In the genomic region with DNA sequence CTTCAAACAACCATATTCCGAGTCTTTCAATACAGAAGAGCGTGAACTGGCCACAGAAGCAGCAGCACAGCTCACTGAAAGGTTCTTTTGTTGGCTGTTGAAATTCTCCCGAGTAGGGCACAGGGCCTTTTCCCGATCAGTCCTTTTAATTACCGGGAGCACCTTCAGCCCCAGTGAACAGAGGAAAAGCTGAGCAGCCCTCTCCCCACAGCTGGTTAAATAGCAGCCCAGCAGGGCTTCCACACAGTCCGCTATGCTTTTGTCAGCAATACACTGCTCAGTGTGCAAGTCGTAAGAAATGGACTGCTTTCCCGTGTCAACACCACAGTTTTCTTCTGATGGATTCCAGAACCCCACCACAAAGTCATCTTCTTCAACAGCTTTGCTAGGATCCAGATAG, we compare ENCODE assay signal across 25 cellular contexts.
A peak's percentile ranks its signal among the peaks of the same experiment; 100 is the strongest.
DNase-seq lines count a peak whose midpoint lies in the region; ATAC-seq and TF ChIP-seq lines count a peak whose summit lies in the region.
"Had no signal": no experiment of that assay in that cellular context is flagged by ENCODE, and none has a peak within 500 bp of the region (broad histone marks: within the 10 kb centered on the region; RNA-seq: fewer than 3 reads in every experiment).

No MANE protein-coding gene starts in this region.

- intact Hi-C loops in A673 (cut with micrococcal nuclease; ENCODE audit: unreplicated experiment) (loop anchor here (10.0 kb wide), 2 partner anchors 269 to 329 kb away; no protein-coding TSS in a partner anchor), sigmoid colon (cut with DNase I) (loop anchor here (5.0 to 10.0 kb wide), 5 partner anchors 49 to 339 kb away; no protein-coding TSS in a partner anchor)

- TF ChIP-seq CTCF in A673 (conservative IDR thresholded peaks at IDR 0.05; ENCODE audit: low read depth, low read length) (no peak), neural crest cell (conservative IDR thresholded peaks at IDR 0.05) (no peak), sigmoid colon (IDR thresholded peaks at IDR 0.05) (no peak)

- BruUV-seq in A673 (replicated peaks; lab: Mats Ljungman, UMichigan) = no TSS peak

- H3K9me3 ChIP-seq in A673 (ENCODE audit: low read depth, low read length, poor library complexity, severe bottlenecking) = no peaks in the 10 kb centered on the region
- H3K9me3 ChIP-seq in HUES48 (ENCODE audit: control insufficient read depth, insufficient read depth, low read length) = no peaks in the 10 kb centered on the region
- no peaks in the 10 kb centered on the region for H3K9me3 ChIP-seq in ectodermal cell (ENCODE audit: control insufficient read depth, low read length)
- no peaks in the 10 kb centered on the region for H3K9me3 ChIP-seq in sigmoid colon
- H3K9me3 ChIP-seq: left lung, Peyer's patch had no signal

- peak overlapping the region; percentile 60 for H3K27ac Mint-ChIP-seq in neural crest cell (ENCODE audit: unreplicated experiment)
- H3K27ac Mint-ChIP-seq: activated CD4-positive, alpha-beta T cell treated with anti-CD3 and anti-CD28 coated beads, Interleukin-2, amount 10 ng/mL, durations not matched to agents 7 days and 5 days; activated T-helper 1 cell treated with anti-CD3 and anti-CD28 coated beads, Interleukin-12 subunit alpha, Interleukin-12 subunit beta, Interleukin-2, Interleukin-4 antibody, amounts not matched to agents 30 ng/mL and 10 ng/mL and 1 ng/mL, durations not matched to agents 14 hours and 24 hours and 36 hours; T-helper 2 cell treated with Interferon-gamma antibody and Interleukin-4, amounts not matched to agents 5 μg/mL and 100 μg/mL, for 36 hours had no signal

- POLR2A ChIA-PET in A673 (lab: Charles Lee; ENCODE audit: low non-redundant PET) = no interaction called here

- no peaks in the 10 kb centered on the region for H3K9me3 Mint-ChIP-seq in neural crest cell
- H3K9me3 Mint-ChIP-seq: activated CD4-positive, alpha-beta T cell treated with anti-CD3 and anti-CD28 coated beads, Interleukin-2, amount 10 ng/mL, durations not matched to agents 7 days and 5 days; activated T-helper 1 cell treated with anti-CD3 and anti-CD28 coated beads, Interleukin-12 subunit alpha, Interleukin-12 subunit beta, Interleukin-2, Interleukin-4 antibody, amounts not matched to agents 30 ng/mL and 10 ng/mL and 1 ng/mL, durations not matched to agents 14 hours and 24 hours and 36 hours; immature natural killer cell; T-helper 2 cell treated with Interferon-gamma antibody and Interleukin-4, amounts not matched to agents 5 μg/mL and 100 μg/mL, for 36 hours had no signal

- H3K4me1 ChIP-seq in A673 (ENCODE audit: insufficient read depth, low read length, poor library complexity, severe bottlenecking) (peaks cover 66% of the 10 kb centered on the region), HUES48 (ENCODE audit: control insufficient read depth, insufficient read depth, low read length) (peaks cover 11% of the 10 kb centered on the region), ectodermal cell (ENCODE audit: control insufficient read depth, insufficient read depth, low read length) (peaks cover 21% of the 10 kb centered on the region), sigmoid colon (peaks cover 0 to 56% (median 36%) of the 10 kb centered on the region in 4 donors)
- H3K4me1 ChIP-seq: foreskin keratinocyte had no signal

- H3K4me1 Mint-ChIP-seq in neural crest cell = peaks cover 41% of the 10 kb centered on the region

- DNase-seq in A673 (ENCODE audit: low spot score) = peak; percentile 48
- DNase-seq in neural crest cell (ENCODE audit: low read depth, low spot score) = peak; percentile 11
- DNase-seq in activated CD8-positive, alpha-beta memory T cell treated with anti-CD3 and anti-CD28 coated beads, Interleukin-2, amount 50 U/mL, for 48 hours = no peak
- DNase-seq in sigmoid colon = no peak
- DNase-seq: activated CD4-positive, alpha-beta T cell treated with anti-CD3 and anti-CD28 coated beads, Interleukin-2, amount 10 ng/mL, durations not matched to agents 7 days and 5 days; activated naive CD4-positive, alpha-beta T cell treated with anti-CD3 and anti-CD28 coated beads, Interleukin-2, amount 50 U/mL, for 16 hours; C1 segment of cervical spinal cord; central memory CD4-positive, alpha-beta T cell; effector CD8-positive, alpha-beta T cell; foreskin keratinocyte; immature natural killer cell; left lung; NCI-H1694 treated with DMSO at 0.1 percent for 48 hours; NCI-H526 treated with DMSO at 0.1 percent for 48 hours; Peyer's patch; small intestine; stimulated activated CD4-positive, alpha-beta T cell treated with anti-CD3 and anti-CD28 coated beads, Interleukin-2, amount 100 ng/mL, for 24 hours had no signal

- no peaks in the 10 kb centered on the region for H3K27me3 Mint-ChIP-seq in neural crest cell (ENCODE audit: low read depth)
- H3K27me3 Mint-ChIP-seq: activated CD4-positive, alpha-beta T cell treated with anti-CD3 and anti-CD28 coated beads, Interleukin-2, amount 10 ng/mL, durations not matched to agents 7 days and 5 days had no signal

- H3K4me3 ChIP-seq in A673 (ENCODE audit: low read depth, low read length, poor library complexity, severe bottlenecking) (no peak overlapping the region), HUES48 (ENCODE audit: low read depth, low read length) (no peak overlapping the region), ectodermal cell (ENCODE audit: insufficient read depth, low read depth, low read length) (no peak overlapping the region), sigmoid colon (no peak overlapping the region)
- H3K4me3 ChIP-seq: hepatocyte, left lung, Peyer's patch had no signal

- peak overlapping the region; percentile 76 for H3K27ac ChIP-seq in A673 (ENCODE audit: low read depth, low read length, poor library complexity, severe bottlenecking)
- H3K27ac ChIP-seq in HUES48 (ENCODE audit: low read depth, low read length) = peak overlapping the region; percentile 11
- H3K27ac ChIP-seq in ectodermal cell (ENCODE audit: insufficient read depth, low read depth, low read length, poor library complexity, severe bottlenecking) = peak overlapping the region; percentile 78
- H3K27ac ChIP-seq in sigmoid colon = peak overlapping the region in 2 of 4 donors; percentile 9 to 35
- H3K27ac ChIP-seq: foreskin keratinocyte, hepatocyte, KMS-11, left lung, Peyer's patch, VCaP had no signal

- H3K36me3 ChIP-seq in A673 (ENCODE audit: insufficient read depth, low read length, poor library complexity, severe bottlenecking) = peaks cover 29% of the 10 kb centered on the region
- peaks cover 55% of the 10 kb centered on the region for H3K36me3 ChIP-seq in HUES48 (ENCODE audit: control insufficient read depth, insufficient read depth, low read length)
- peaks cover 9% of the 10 kb centered on the region for H3K36me3 ChIP-seq in ectodermal cell (ENCODE audit: control insufficient read depth, insufficient read depth, low read length)
- peaks cover 8 to 51% (median 11%) of the 10 kb centered on the region in 4 donors for H3K36me3 ChIP-seq in sigmoid colon

- no peak for TF ChIP-seq POLR2A in sigmoid colon (IDR thresholded peaks at IDR 0.05)

- ATAC-seq in HG03039 (IDR thresholded peaks at IDR 0.05; ENCODE audit: unreplicated experiment) = no peak
- ATAC-seq: foreskin keratinocyte, left lung had no signal

- WGBS in ectodermal cell, 2 experiments = 26 to 28% methylated on average over 8 of the region's 8 CpGs
- 87 to 91% methylated on average over 8 of the region's 8 CpGs for WGBS in sigmoid colon, 2 donors

- CTCF ChIA-PET in A673 (lab: Charles Lee) = no interaction called here

- H3K36me3 Mint-ChIP-seq in neural crest cell (ENCODE audit: low read depth) = peaks cover 7% of the 10 kb centered on the region

- H3K4me3 Mint-ChIP-seq in neural crest cell = peak overlapping the region; percentile 47
- H3K4me3 Mint-ChIP-seq: activated CD4-positive, alpha-beta T cell treated with anti-CD3 and anti-CD28 coated beads, Interleukin-2, amount 10 ng/mL, durations not matched to agents 7 days and 5 days; activated T-helper 1 cell treated with anti-CD3 and anti-CD28 coated beads, Interleukin-12 subunit alpha, Interleukin-12 subunit beta, Interleukin-2, Interleukin-4 antibody, amounts not matched to agents 30 ng/mL and 10 ng/mL and 1 ng/mL, durations not matched to agents 14 hours and 24 hours and 36 hours; immature natural killer cell; T-helper 2 cell treated with Interferon-gamma antibody and Interleukin-4, amounts not matched to agents 5 μg/mL and 100 μg/mL, for 36 hours had no signal

- TF ChIP-seq EP300 in sigmoid colon (IDR thresholded peaks at IDR 0.05) = no peak

- H3K9ac ChIP-seq in HUES48 (ENCODE audit: low read depth, low read length) = no peak overlapping the region
- H3K9ac ChIP-seq: KMS-11 had no signal

- H3K27me3 ChIP-seq in A673 (replicated peaks; ENCODE audit: insufficient read depth, low read depth, low read length, poor library complexity) (no peaks in the 10 kb centered on the region), HUES48 (ENCODE audit: control insufficient read depth, insufficient read depth, low read length) (no peaks in the 10 kb centered on the region), ectodermal cell (ENCODE audit: control insufficient read depth, insufficient read depth, low read length, poor library complexity, severe bottlenecking) (no peaks in the 10 kb centered on the region), sigmoid colon (no peaks in the 10 kb centered on the region)
- H3K27me3 ChIP-seq: foreskin keratinocyte, hepatocyte, left lung, Peyer's patch had no signal

Comparison
In these comparisons a context has a peak if more than half of its experiments do, and no peak if none do; other contexts are left out.
1. DNase-seq: peak in A673 (single experiment) and neural crest cell (single experiment); none in activated CD8-positive, alpha-beta memory T cell treated with anti-CD3 and anti-CD28 coated beads, Interleukin-2, amount 50 U/mL, for 48 hours (single experiment) and sigmoid colon (single experiment).